ENCODE assay signal across 9 cellular contexts in genomic region chr1:1290238-1290731, GRCh38. TPM values are rescaled to one million over a fixed set of nuclear protein-coding genes. Genes with fewer than 3 reads are reported as not detected.
DNase-seq lines count a peak whose midpoint lies in the region; ATAC-seq and TF ChIP-seq lines count a peak whose summit lies in the region.
"Had no signal": no experiment of that assay in that cellular context is flagged by ENCODE, and none has a peak within 500 bp of the region (broad histone marks: within the 10 kb centered on the region; RNA-seq: fewer than 3 reads in every experiment).

No MANE protein-coding gene starts in this region.

- H3K9me3 ChIP-seq in neural progenitor cell (ENCODE audit: low read depth), result no peaks in the 10 kb centered on the region
- H3K9me3 ChIP-seq: BLaER1 had no signal

- no peak for ATAC-seq in GM18520 (IDR thresholded peaks at IDR 0.05; ENCODE audit: unreplicated experiment)

- H3K4me1 Mint-ChIP-seq in neural progenitor cell, result no peaks in the 10 kb centered on the region

- TF ChIP-seq POLR2A in lower leg skin (IDR thresholded peaks at IDR 0.05), result no peak

- H3K4me3 Mint-ChIP-seq in neural progenitor cell, result no peak overlapping the region

- H2AFZ ChIP-seq in neural progenitor cell (replicated peaks), result no peak overlapping the region

- intact Hi-C loops in lower leg skin (cut with DNase I; ENCODE audit: low total_unique reads), result no loop called here

- H3K79me2 ChIP-seq in neural progenitor cell (ENCODE audit: low read depth), result no peaks in the 10 kb centered on the region

- TF ChIP-seq CTCF in epithelial cell of proximal tubule (conservative IDR thresholded peaks at IDR 0.05; ENCODE audit: low read depth, low read length), result peak; percentile 60
- TF ChIP-seq CTCF in neural progenitor cell (IDR thresholded peaks at IDR 0.05), result peak; percentile 59
- no peak for TF ChIP-seq CTCF in lower leg skin (IDR thresholded peaks at IDR 0.05)

- H3K27me3 Mint-ChIP-seq in neural progenitor cell (ENCODE audit: insufficient read depth, low read depth), result no peaks in the 10 kb centered on the region

- no peak overlapping the region for H3K27ac Mint-ChIP-seq in neural progenitor cell

- H4K20me1 ChIP-seq in neural progenitor cell (ENCODE audit: low read depth), result peaks cover 7% of the 10 kb centered on the region

- WGBS in lower leg skin, 2 donors, result 36 to 43% methylated on average over 11 to 15 of the region's 15 CpGs

- no peaks in the 10 kb centered on the region for H3K27me3 ChIP-seq in neural progenitor cell
- H3K27me3 ChIP-seq: BLaER1 had no signal

- H3K4me2 ChIP-seq in neural progenitor cell, result no peak overlapping the region

- no peaks in the 10 kb centered on the region for H3K36me3 Mint-ChIP-seq in neural progenitor cell

- DNase-seq in NCI-H1417 (lab: John Stamatoyannopoulos, UW) (peak; percentile 20 to 36 (median 24)), NCI-H1417 treated with DMSO at 0.1 percent for 48 hours (lab: John Stamatoyannopoulos, UW) (no peak), NCI-H460 (ENCODE audit: extremely low read depth, low read depth) (peak; percentile 55), epithelial cell of proximal tubule (ENCODE audit: low read depth) (no peak), neural progenitor cell (ENCODE audit: low spot score) (peak; percentile 75), lower leg skin (ENCODE audit: low spot score in 2 of 2) (no peak)
- DNase-seq in activated CD8-positive, alpha-beta memory T cell treated with anti-CD3 and anti-CD28 coated beads for 1 hour (ENCODE audit: extremely low read depth in 1 of 2, low read depth in 1 of 2), result peak; percentile 26 to 40

- no peaks in the 10 kb centered on the region for H3K36me3 ChIP-seq in neural progenitor cell

- H3F3A ChIP-seq in neural progenitor cell (ENCODE audit: low read depth), result peaks cover under 1% of the 10 kb centered on the region

- H3K4me1 ChIP-seq in neural progenitor cell, result no peaks in the 10 kb centered on the region

- H3K27ac ChIP-seq in neural progenitor cell, result no peak overlapping the region
- H3K27ac ChIP-seq: BLaER1 had no signal

- no peaks in the 10 kb centered on the region for H3K9me3 Mint-ChIP-seq in neural progenitor cell

- no peak overlapping the region for H3K9ac ChIP-seq in neural progenitor cell
- H3K9ac ChIP-seq: BLaER1 had no signal

- H3K4me3 ChIP-seq in epithelial cell of proximal tubule (ENCODE audit: low read depth, low read length), result no peak overlapping the region
- H3K4me3 ChIP-seq in neural progenitor cell, result no peak overlapping the region
- H3K4me3 ChIP-seq in lower leg skin (ENCODE audit: low read depth, poor library complexity, severe bottlenecking), result no peak overlapping the region
- H3K4me3 ChIP-seq: BLaER1 had no signal

RNA-seq across cellular contexts. Expression of gene SCNN1D, which starts 10.0 kb away (rescaled TPM):
- total RNA-seq in NCI-H460 (2014; rRNA removed; shearing (Covaris generic)), result 1.6 and 1.7 TPM in 2 replicates
- 12.6 and 15.4 TPM in 2 replicates for polyA plus RNA-seq in NCI-H460 (2014; cell fraction: nucleus; rRNA removed)
- total RNA-seq in epithelial cell of proximal tubule (0.14 and 1.5 TPM in 2 replicates), neural progenitor cell (ENCODE audit: low replicate concordance) (0.41 and 4.7 TPM in 2 replicates), lower leg skin (1 to 10 TPM in 2 of 4 donors, under 1 TPM in 2; 0.84 to 5.3 (median 1.4) TPM)

RNA-seq across cellular contexts. Expression of gene UBE2J2, which starts 16.6 kb away (rescaled TPM):
- 49.6 and 52.2 TPM in 2 replicates for total RNA-seq in NCI-H460 (2014; rRNA removed; shearing (Covaris generic))
- polyA plus RNA-seq in NCI-H460 (2014; cell fraction: nucleus; rRNA removed), result 43.4 and 58.0 TPM in 2 replicates
- total RNA-seq in epithelial cell of proximal tubule, result 49.3 and 84.1 TPM in 2 replicates
- 32.9 and 39.2 TPM in 2 replicates for total RNA-seq in neural progenitor cell (ENCODE audit: low replicate concordance)
- total RNA-seq in lower leg skin, result 10 to 100 TPM; 49.0 to 72.8 (median 54.0) TPM

RNA-seq across cellular contexts. Expression of gene ACAP3, which starts 17.4 kb away (rescaled TPM):
- total RNA-seq in NCI-H460 (2014; rRNA removed; shearing (Covaris generic)), result 9.6 and 10.3 TPM in 2 replicates
- 249 and 468 TPM in 2 replicates for polyA plus RNA-seq in NCI-H460 (2014; cell fraction: nucleus; rRNA removed)
- 21.8 and 29.1 TPM in 2 replicates for total RNA-seq in epithelial cell of proximal tubule
- total RNA-seq in neural progenitor cell (ENCODE audit: low replicate concordance), result 10.7 and 24.6 TPM in 2 replicates
- 100 to 1,000 TPM in 3 of 4 donors, 10 to 100 TPM in 1; 98.8 to 189 (median 115) TPM for total RNA-seq in lower leg skin

RNA-seq across cellular contexts. Expression of gene PUSL1, which starts 18.1 kb away (rescaled TPM):
- total RNA-seq in NCI-H460 (2014; rRNA removed; shearing (Covaris generic)), result 13.1 and 18.9 TPM in 2 replicates
- polyA plus RNA-seq in NCI-H460 (2014; cell fraction: nucleus; rRNA removed), result 49.9 and 52.0 TPM in 2 replicates
- total RNA-seq in epithelial cell of proximal tubule, result 46.5 and 92.7 TPM in 2 replicates
- 3.7 and 22.5 TPM in 2 replicates for total RNA-seq in neural progenitor cell (ENCODE audit: low replicate concordance)
- total RNA-seq in lower leg skin, result 10 to 100 TPM; 42.3 to 62.1 (median 53.7) TPM

RNA-seq across cellular contexts. Expression of gene INTS11, which starts 34.2 kb away (rescaled TPM):
- total RNA-seq in NCI-H460 (2014; rRNA removed; shearing (Covaris generic)), result 56.6 and 60.4 TPM in 2 replicates
- polyA plus RNA-seq in NCI-H460 (2014; cell fraction: nucleus; rRNA removed), result 230 and 241 TPM in 2 replicates
- 58.7 and 118 TPM in 2 replicates for total RNA-seq in epithelial cell of proximal tubule
- total RNA-seq in neural progenitor cell (ENCODE audit: low replicate concordance), result 62.4 and 116 TPM in 2 replicates
- total RNA-seq in lower leg skin, result 100 to 1,000 TPM; 101 to 185 (median 105) TPM

Comparison
In these comparisons a context has a peak if more than half of its experiments do, and no peak if none do; other contexts are left out.
1. DNase-seq: peak in NCI-H1417 (3 of 3), NCI-H460 (single experiment), activated CD8-positive, alpha-beta memory T cell treated with anti-CD3 and anti-CD28 coated beads for 1 hour (2 of 2) and neural progenitor cell (single experiment); none in NCI-H1417 treated with DMSO at 0.1 percent for 48 hours (single experiment), epithelial cell of proximal tubule (single experiment) and lower leg skin (0 of 2).
2. CTCF ChIP-seq: peak in epithelial cell of proximal tubule (single experiment) and neural progenitor cell (single experiment); none in lower leg skin (0 of 3).